Comparison of ENCODE assay signal across 8 cellular contexts in the genomic region with DNA sequence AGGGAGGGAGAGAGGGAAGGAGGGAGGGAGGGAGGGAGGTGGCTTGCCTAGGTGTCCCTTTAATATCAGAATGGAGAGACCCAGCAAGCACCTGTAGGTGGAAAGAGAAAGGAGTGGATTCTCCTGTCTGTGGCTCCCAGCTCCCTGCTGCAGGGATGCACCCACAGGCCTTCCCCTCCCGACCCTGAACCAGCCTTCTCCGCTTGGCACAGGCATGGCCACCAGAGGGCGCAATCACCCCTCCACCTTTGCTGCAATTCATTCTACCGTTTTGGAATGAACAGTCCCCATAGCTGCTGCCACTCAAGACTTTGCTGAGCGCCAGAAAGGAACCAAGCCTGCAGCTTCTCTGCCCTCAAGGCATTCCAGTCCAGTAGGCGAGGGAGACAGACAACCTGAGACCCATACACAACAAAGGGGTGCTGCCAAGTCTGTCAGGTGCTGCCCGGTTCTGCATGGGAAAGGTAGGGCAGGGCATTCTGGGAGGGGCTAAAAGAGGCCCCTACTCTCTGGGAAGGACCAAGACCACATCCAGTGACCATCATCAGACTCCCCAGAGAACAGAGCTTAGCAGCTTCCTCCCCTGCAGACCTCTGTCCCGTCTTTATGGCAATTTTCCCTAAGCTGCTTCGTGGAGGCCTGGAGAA. TPM values are rescaled to one million over a fixed set of nuclear protein-coding genes. Genes with fewer than 3 reads are reported as not detected.
A peak's percentile ranks its signal among the peaks of the same experiment; 100 is the strongest.
DNase-seq lines count a peak whose midpoint lies in the region; ATAC-seq lines count a peak whose summit lies in the region.

No MANE protein-coding gene starts in this region.

- no peaks in the 10 kb centered on the region for H3K4me1 ChIP-seq in mesendoderm (ENCODE audit: control insufficient read depth, low read depth, low read length)

- no peak overlapping the region for H2BK15ac ChIP-seq in mesendoderm (replicated peaks; ENCODE audit: low read depth)

- WGBS in mesendoderm (ENCODE audit: extremely low coverage, insufficient coverage, low lambda C conversion rate), result no CpG with 5 or more reads among the region's 9 CpGs

- H3K79me2 ChIP-seq in mesendoderm (ENCODE audit: control insufficient read depth, insufficient read depth, low read length), result no peaks in the 10 kb centered on the region

- no peaks in the 10 kb centered on the region for H3K79me1 ChIP-seq in mesendoderm (ENCODE audit: low read length)

- no peak overlapping the region for H2AK5ac ChIP-seq in mesendoderm (ENCODE audit: low read length)

- no peak overlapping the region for H3K27ac ChIP-seq in mesendoderm (ENCODE audit: low read depth, low read length)

- no peak overlapping the region for H3K4me3 ChIP-seq in mesendoderm (ENCODE audit: low read length)

- H3K23ac ChIP-seq in mesendoderm (ENCODE audit: low read length), result no peak overlapping the region

- peak overlapping the region; percentile 17 for H3K56ac ChIP-seq in mesendoderm (ENCODE audit: low read length)

- H3K27me3 ChIP-seq in mesendoderm (ENCODE audit: insufficient read depth, low read length, poor library complexity), result no peaks in the 10 kb centered on the region

- H3K18ac ChIP-seq in mesendoderm (ENCODE audit: low read length), result no peak overlapping the region

- ATAC-seq in HG03521 (IDR thresholded peaks at IDR 0.05; ENCODE audit: unreplicated experiment) (peak; percentile 44), GM21529 (IDR thresholded peaks at IDR 0.05; ENCODE audit: unreplicated experiment) (no peak)

- DNase-seq in EL, result peak; percentile 73
- peak; percentile 75 for DNase-seq in NOMO-1 treated with DMSO at 0.1 percent for 48 hours (lab: John Stamatoyannopoulos, UW; ENCODE audit: unreplicated experiment)
- DNase-seq in activated CD8-positive, alpha-beta memory T cell treated with anti-CD3 and anti-CD28 coated beads for 24 hours, result peak; percentile 98
- DNase-seq in effector CD8-positive, alpha-beta T cell (lab: John Stamatoyannopoulos, UW), result peak; percentile 80
- peak; percentile 75 for DNase-seq in mesendoderm
- DNase-seq in stimulated activated CD8-positive, alpha-beta memory T cell treated with anti-CD3 and anti-CD28 coated beads, Interleukin-2, amount 100 ng/mL, for 1 hour (ENCODE audit: low read depth in 2 of 2), result peak; percentile 80 to 81

- H3K4ac ChIP-seq in mesendoderm (ENCODE audit: low read depth, low read length), result no peak overlapping the region

- no peak overlapping the region for H2BK5ac ChIP-seq in mesendoderm (ENCODE audit: low read length)

- no peak overlapping the region for H4K8ac ChIP-seq in mesendoderm (ENCODE audit: low read depth, low read length)

- no peak overlapping the region for H3K9ac ChIP-seq in mesendoderm (ENCODE audit: low read length)

- H4K5ac ChIP-seq in mesendoderm (ENCODE audit: low read length), result no peak overlapping the region

- no peaks in the 10 kb centered on the region for H3K36me3 ChIP-seq in mesendoderm (ENCODE audit: control insufficient read depth, insufficient read depth, low read length)

- H3K4me2 ChIP-seq in mesendoderm (ENCODE audit: low read length), result no peak overlapping the region

- H2BK120ac ChIP-seq in mesendoderm (ENCODE audit: low read depth, low read length), result no peak overlapping the region

RNA-seq across cellular contexts. Expression of a gene that starts 4.9 kb away (rescaled TPM):
- not detected for polyA plus RNA-seq in mesendoderm (2013, experiment 1 of 2)
- polyA plus RNA-seq in mesendoderm (2013, experiment 2 of 2), result 0.01 TPM

RNA-seq across cellular contexts. Expression of a gene that starts 18.5 kb away (rescaled TPM):
- polyA plus RNA-seq in mesendoderm (2013, experiment 1 of 2), result 29.5 TPM
- polyA plus RNA-seq in mesendoderm (2013, experiment 2 of 2), result 29.7 TPM

RNA-seq across cellular contexts. Expression of a gene that starts 22.5 kb away (rescaled TPM):
- polyA plus RNA-seq in mesendoderm (2013, experiment 1 of 2), result 27.9 TPM
- polyA plus RNA-seq in mesendoderm (2013, experiment 2 of 2), result 28.4 TPM

RNA-seq across cellular contexts. Expression of a gene that starts 25.1 kb away (rescaled TPM):
- polyA plus RNA-seq in mesendoderm (2013, experiment 1 of 2), result 2.1 TPM
- 1.8 TPM for polyA plus RNA-seq in mesendoderm (2013, experiment 2 of 2)

RNA-seq across cellular contexts. Expression of a gene that starts 57.9 kb away (rescaled TPM):
- 39.2 TPM for polyA plus RNA-seq in mesendoderm (2013, experiment 1 of 2)
- polyA plus RNA-seq in mesendoderm (2013, experiment 2 of 2), result 38.6 TPM
